In genomic region chr1:206111528-206111927, GRCh38 we compare ENCODE assay signal across 18 cellular contexts. TPM values are rescaled to one million over a fixed set of nuclear protein-coding genes. Genes with fewer than 3 reads are reported as not detected.
"Had no signal": no experiment of that assay in that cellular context is flagged by ENCODE, and none has a peak within 500 bp of the region (broad histone marks: within the 10 kb centered on the region; RNA-seq: fewer than 3 reads in every experiment).

No MANE protein-coding gene starts in this region.

- H3K27ac ChIP-seq: colonic mucosa, lower lobe of right lung, tibial nerve, uterus had no signal

- H3K36me3 ChIP-seq: colonic mucosa, lower lobe of right lung, tibial nerve, uterus had no signal

- ATAC-seq: left cardiac atrium; lower lobe of right lung; natural killer cell treated with Interleukin-12 subunit alpha and Interleukin-12 subunit beta and Interleukin-15 and Interleukin-18, amount 100 ng/mL, for 72 hours had no signal

- H3K27ac Mint-ChIP-seq: activated naive CD8-positive, alpha-beta T cell treated with anti-CD3 and anti-CD28 coated beads for 36 hours; activated T-helper 1 cell treated with anti-CD3 and anti-CD28 coated beads, Interleukin-12 subunit alpha, Interleukin-12 subunit beta, Interleukin-2, Interleukin-4 antibody, amounts not matched to agents 30 ng/mL and 10 ng/mL and 1 ng/mL, durations not matched to agents 14 hours and 24 hours and 36 hours; mesothelial cell of epicardium; natural killer cell treated with Interleukin-12 subunit alpha and Interleukin-12 subunit beta and Interleukin-15 and Interleukin-18, amount 100 ng/mL, for 72 hours; stimulated activated naive CD8-positive, alpha-beta T cell treated with anti-CD3 and anti-CD28 coated beads, Interleukin-15, Interleukin-2, amounts not matched to agents 100 ng/mL and 50 ng/mL, for 24 hours; T-helper 1 cell treated with Interleukin-12 subunit alpha and Interleukin-12 subunit beta and Interleukin-4 antibody, amounts not matched to agents 30 μg/mL and 1 μg/mL, for 36 hours had no signal

- H3K9me3 ChIP-seq: colonic mucosa, lower lobe of right lung, tibial nerve, uterus had no signal

- DNase-seq: activated CD4-positive, alpha-beta T cell treated with anti-CD3 and anti-CD28 coated beads, Interleukin-2, amount 50 U/mL, for 1 hour; activated CD4-positive, CD25-positive, alpha-beta regulatory T cell treated with anti-CD3 and anti-CD28 coated beads, Interleukin-2, amount 50 U/mL, for 72 hours; activated naive CD4-positive, alpha-beta T cell; activated naive CD8-positive, alpha-beta T cell treated with anti-CD3 and anti-CD28 coated beads for 36 hours; activated T-cell treated with anti-CD3 and anti-CD28 coated beads for 4 hours; amygdala; central memory CD4-positive, alpha-beta T cell; colonic mucosa; left cardiac atrium; lower lobe of right lung; posterior cingulate gyrus; uterus had no signal

- H3K4me3 ChIP-seq: colonic mucosa, lower lobe of right lung, tibial nerve, uterus had no signal

- H3K27me3 ChIP-seq: uterus had no signal

- H3K4me1 Mint-ChIP-seq: activated naive CD8-positive, alpha-beta T cell treated with anti-CD3 and anti-CD28 coated beads for 36 hours had no signal

- H3K36me3 Mint-ChIP-seq: activated naive CD8-positive, alpha-beta T cell treated with anti-CD3 and anti-CD28 coated beads for 36 hours; mesothelial cell of epicardium; natural killer cell treated with Interleukin-12 subunit alpha and Interleukin-12 subunit beta and Interleukin-15 and Interleukin-18, amount 100 ng/mL, for 72 hours had no signal

- H3K9me3 Mint-ChIP-seq: activated naive CD8-positive, alpha-beta T cell treated with anti-CD3 and anti-CD28 coated beads for 36 hours; activated T-helper 1 cell treated with anti-CD3 and anti-CD28 coated beads, Interleukin-12 subunit alpha, Interleukin-12 subunit beta, Interleukin-2, Interleukin-4 antibody, amounts not matched to agents 30 ng/mL and 10 ng/mL and 1 ng/mL, durations not matched to agents 14 hours and 24 hours and 36 hours; mesothelial cell of epicardium; natural killer cell treated with Interleukin-12 subunit alpha and Interleukin-12 subunit beta and Interleukin-15 and Interleukin-18, amount 100 ng/mL, for 72 hours; stimulated activated naive CD8-positive, alpha-beta T cell treated with anti-CD3 and anti-CD28 coated beads, Interleukin-15, Interleukin-2, amounts not matched to agents 100 ng/mL and 50 ng/mL, for 24 hours; T-helper 1 cell treated with Interleukin-12 subunit alpha and Interleukin-12 subunit beta and Interleukin-4 antibody, amounts not matched to agents 30 μg/mL and 1 μg/mL, for 36 hours had no signal

- H3K4me3 Mint-ChIP-seq: activated naive CD8-positive, alpha-beta T cell treated with anti-CD3 and anti-CD28 coated beads for 36 hours; activated T-helper 1 cell treated with anti-CD3 and anti-CD28 coated beads, Interleukin-12 subunit alpha, Interleukin-12 subunit beta, Interleukin-2, Interleukin-4 antibody, amounts not matched to agents 30 ng/mL and 10 ng/mL and 1 ng/mL, durations not matched to agents 14 hours and 24 hours and 36 hours; mesothelial cell of epicardium; natural killer cell treated with Interleukin-12 subunit alpha and Interleukin-12 subunit beta and Interleukin-15 and Interleukin-18, amount 100 ng/mL, for 72 hours; stimulated activated naive CD8-positive, alpha-beta T cell treated with anti-CD3 and anti-CD28 coated beads, Interleukin-15, Interleukin-2, amounts not matched to agents 100 ng/mL and 50 ng/mL, for 24 hours; T-helper 1 cell treated with Interleukin-12 subunit alpha and Interleukin-12 subunit beta and Interleukin-4 antibody, amounts not matched to agents 30 μg/mL and 1 μg/mL, for 36 hours had no signal

- H3K4me1 ChIP-seq: colonic mucosa, lower lobe of right lung, tibial nerve, uterus had no signal

RNA-seq across cellular contexts. Expression of gene AVPR1B, which starts 5.7 kb away (rescaled TPM):
- total RNA-seq: activated naive CD8-positive, alpha-beta T cell treated with anti-CD3 and anti-CD28 coated beads for 36 hours; activated T-helper 1 cell treated with anti-CD3 and anti-CD28 coated beads, Interleukin-12 subunit alpha, Interleukin-12 subunit beta, Interleukin-2, Interleukin-4 antibody, amounts not matched to agents 30 ng/mL and 10 ng/mL and 1 ng/mL, durations not matched to agents 14 hours and 24 hours and 36 hours; left cardiac atrium; lower lobe of right lung; mesothelial cell of epicardium; natural killer cell treated with Interleukin-12 subunit alpha and Interleukin-12 subunit beta and Interleukin-15 and Interleukin-18, amount 100 ng/mL, for 72 hours; tibial nerve had no signal

RNA-seq across cellular contexts. Expression of gene RHEX, which starts 58.6 kb away (rescaled TPM):
- total RNA-seq: activated naive CD8-positive, alpha-beta T cell treated with anti-CD3 and anti-CD28 coated beads for 36 hours; activated T-helper 1 cell treated with anti-CD3 and anti-CD28 coated beads, Interleukin-12 subunit alpha, Interleukin-12 subunit beta, Interleukin-2, Interleukin-4 antibody, amounts not matched to agents 30 ng/mL and 10 ng/mL and 1 ng/mL, durations not matched to agents 14 hours and 24 hours and 36 hours; mesothelial cell of epicardium had no signal
